In the genomic region with DNA sequence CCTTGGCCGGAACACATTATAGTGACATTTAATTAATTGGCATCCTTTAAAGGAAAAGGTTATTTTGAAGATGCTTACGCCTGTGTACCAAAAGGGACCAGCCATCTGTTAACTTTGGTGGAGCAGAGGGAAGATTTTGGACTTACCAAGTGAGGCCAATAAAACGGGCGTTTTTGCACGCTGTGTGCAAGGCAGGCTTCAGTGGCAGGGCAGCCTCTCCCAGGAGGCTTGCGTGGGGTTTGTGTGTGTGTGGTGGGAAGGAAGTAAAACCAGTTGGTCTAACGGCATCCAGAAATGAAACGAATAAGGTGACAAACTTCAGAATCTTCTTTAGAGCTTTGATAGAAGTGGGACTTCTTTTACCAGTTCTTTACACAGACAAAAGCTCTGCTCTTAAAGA, we compare ENCODE assay signal across 15 cellular contexts.
DNase-seq lines count a peak whose midpoint lies in the region; ATAC-seq and TF ChIP-seq lines count a peak whose summit lies in the region.
"Had no signal": no experiment of that assay in that cellular context is flagged by ENCODE, and none has a peak within 500 bp of the region (broad histone marks: within the 10 kb centered on the region; RNA-seq: fewer than 3 reads in every experiment).

No MANE protein-coding gene starts in this region.

- DNase-seq in DND-41 (peak; percentile 78), OCI-LY7 (ENCODE audit: low spot score) (peak; percentile 63), GM13977 (ENCODE audit: low spot score) (no peak), putamen (ENCODE audit: low spot score) (no peak)
- DNase-seq in CD8-positive, alpha-beta T cell: no peak
- no peak for DNase-seq in activated naive CD4-positive, alpha-beta T cell treated with Interleukin-2 at 50 U/mL for 16 hours
- DNase-seq: activated gamma-delta T cell; effector CD8-positive, alpha-beta T cell; NCI-H2171; stimulated activated CD4-positive, alpha-beta T cell treated with anti-CD3 and anti-CD28 coated beads, Interleukin-2, amount 100 ng/mL, for 48 hours; upper lobe of left lung had no signal

- peaks cover 3% of the 10 kb centered on the region; the same call in 1 of the 2 replicates for H3K79me2 ChIP-seq in DND-41 (ENCODE audit: insufficient read depth, low read length)
- no peaks in the 10 kb centered on the region for H3K79me2 ChIP-seq in OCI-LY7 (ENCODE audit: insufficient read depth, low read depth, low read length)

- intact Hi-C loops in OCI-LY7 (cut with micrococcal nuclease; ENCODE audit: unreplicated experiment): no loop called here
- intact Hi-C loops in CD8-positive, alpha-beta T cell (cut with DNase I, micrococcal nuclease): no loop called here

- peak overlapping the region; percentile 59 for H3K9ac ChIP-seq in DND-41 (ENCODE audit: low read depth, low read length)

- no peaks in the 10 kb centered on the region for H3K36me3 ChIP-seq in DND-41 (ENCODE audit: insufficient read depth, low read length)
- H3K36me3 ChIP-seq in OCI-LY7 (ENCODE audit: insufficient read depth, low read length): no peaks in the 10 kb centered on the region
- H3K36me3 ChIP-seq in CD8-positive, alpha-beta T cell (ENCODE audit: insufficient read depth, low read length): no peaks in the 10 kb centered on the region

- POLR2A ChIA-PET in OCI-LY7 (lab: Charles Lee): interaction anchor here (0.7 to 1.8 kb wide), 4 partner anchors 9 to 139 kb away, joined by 3 to 16 read pairs (median 4); no protein-coding TSS in a partner anchor
- POLR2A ChIA-PET in CD8-positive, alpha-beta T cell (lab: Charles Lee): no interaction called here

- peak overlapping the region; percentile 99 for H3K27ac ChIP-seq in DND-41 (ENCODE audit: low read length)
- peak overlapping the region; percentile 58 for H3K27ac ChIP-seq in OCI-LY7 (ENCODE audit: low read depth, low read length, poor library complexity, severe bottlenecking)
- H3K27ac ChIP-seq in CD8-positive, alpha-beta T cell (ENCODE audit: low read depth, low read length): no peak overlapping the region
- H3K27ac ChIP-seq: C4-2B had no signal

- in situ Hi-C loops in GM13977 (cut with MboI; ENCODE audit: low pct_unique_long_range_greater_than_20kb, low sequenced_read_pairs, unreplicated experiment): no loop called here

- no peaks in the 10 kb centered on the region for H3K9me3 ChIP-seq in DND-41 (ENCODE audit: insufficient read depth, low read length, severe bottlenecking)
- H3K9me3 ChIP-seq in OCI-LY7 (ENCODE audit: low read length): no peaks in the 10 kb centered on the region
- no peaks in the 10 kb centered on the region for H3K9me3 ChIP-seq in CD8-positive, alpha-beta T cell (ENCODE audit: low read length)
- H3K9me3 ChIP-seq: upper lobe of left lung had no signal

- H3K4me3 ChIP-seq in DND-41 (ENCODE audit: low read depth in 1 of 2, low read length in 2 of 2): peak overlapping the region in 1 of 2 experiments; percentile 37; a peak in 2 of 4 replicates
- H3K4me3 ChIP-seq in OCI-LY7 (ENCODE audit: low read depth, low read length, poor library complexity, severe bottlenecking): no peak overlapping the region
- no peak overlapping the region for H3K4me3 ChIP-seq in CD8-positive, alpha-beta T cell (ENCODE audit: low read depth, low read length)
- H3K4me3 ChIP-seq: upper lobe of left lung had no signal

- H3K27me3 ChIP-seq in DND-41 (ENCODE audit: insufficient read depth, low read length, poor library complexity): no peaks in the 10 kb centered on the region
- no peaks in the 10 kb centered on the region for H3K27me3 ChIP-seq in CD8-positive, alpha-beta T cell (ENCODE audit: insufficient read depth, low read length)
- H3K27me3 ChIP-seq: upper lobe of left lung had no signal

- peak overlapping the region; percentile 48 for H2AFZ ChIP-seq in DND-41 (ENCODE audit: low read depth, low read length)
- H2AFZ ChIP-seq in OCI-LY7 (ENCODE audit: low read length): peak overlapping the region; percentile 52

- H3K27ac Mint-ChIP-seq in CD8-positive, alpha-beta T cell: no peak overlapping the region

- ATAC-seq in DND-41 (ENCODE audit: insufficient read depth, low read depth): peak; percentile 80
- peak; percentile 63 for ATAC-seq in GM19351 (IDR thresholded peaks at IDR 0.05; ENCODE audit: unreplicated experiment)
- ATAC-seq in HG03066 (IDR thresholded peaks at IDR 0.05; ENCODE audit: low read depth, unreplicated experiment): peak; percentile 54
- ATAC-seq in CD8-positive, alpha-beta T cell: no peak

- H3K9me3 Mint-ChIP-seq in CD8-positive, alpha-beta T cell: no peaks in the 10 kb centered on the region
- H3K9me3 Mint-ChIP-seq: nephron had no signal

- H3K4me1 Mint-ChIP-seq in CD8-positive, alpha-beta T cell (ENCODE audit: low read depth): peaks cover 13% of the 10 kb centered on the region

- H3K36me3 Mint-ChIP-seq in CD8-positive, alpha-beta T cell: peaks cover 11% of the 10 kb centered on the region

- no peaks in the 10 kb centered on the region for H4K20me1 ChIP-seq in DND-41 (ENCODE audit: insufficient read depth, low read length)
- H4K20me1 ChIP-seq in OCI-LY7 (ENCODE audit: insufficient read depth, low read length): no peaks in the 10 kb centered on the region

- TF ChIP-seq CTCF in DND-41 (IDR thresholded peaks at IDR 0.05; ENCODE audit: borderline replicate concordance, extremely low read depth, low read length, poor library complexity, severe bottlenecking): no peak
- TF ChIP-seq CTCF in OCI-LY7 (conservative IDR thresholded peaks at IDR 0.05; ENCODE audit: low read length): no peak
- no peak for TF ChIP-seq CTCF in GM13977 (IDR thresholded peaks at IDR 0.05; ENCODE audit: extremely low read depth, insufficient read depth, missing control alignments)
- TF ChIP-seq CTCF in CD8-positive, alpha-beta T cell (IDR thresholded peaks at IDR 0.05): no peak

- H3K27me3 Mint-ChIP-seq in CD8-positive, alpha-beta T cell (ENCODE audit: low read depth): no peaks in the 10 kb centered on the region

- H3K4me2 ChIP-seq in DND-41 (ENCODE audit: insufficient read depth, low read length) (peak overlapping the region; percentile 58), OCI-LY7 (ENCODE audit: low read length) (peak overlapping the region; percentile 53)

- no TSS peak for BruUV-seq in OCI-LY7 (replicated peaks; lab: Mats Ljungman, UMichigan)

- H3K9me2 ChIP-seq in OCI-LY7 (ENCODE audit: insufficient read depth, low read length): no peaks in the 10 kb centered on the region

- H3K4me1 ChIP-seq in DND-41 (ENCODE audit: insufficient read depth, low read length) (peaks cover 73% of the 10 kb centered on the region), OCI-LY7 (ENCODE audit: insufficient read depth, low read length, poor library complexity, severe bottlenecking) (peaks cover 45% of the 10 kb centered on the region)
- peaks cover 6% of the 10 kb centered on the region for H3K4me1 ChIP-seq in CD8-positive, alpha-beta T cell (ENCODE audit: insufficient read depth, low read length)

- no peak overlapping the region for H3K4me3 Mint-ChIP-seq in CD8-positive, alpha-beta T cell
- H3K4me3 Mint-ChIP-seq: nephron had no signal

- CTCF ChIA-PET in OCI-LY7 (lab: Charles Lee; ENCODE audit: unreplicated experiment): interaction anchor here (1.2 to 1.4 kb wide), 2 partner anchors 9 to 10 kb away, joined by 4 read pairs; no protein-coding TSS in a partner anchor
- CTCF ChIA-PET in CD8-positive, alpha-beta T cell (lab: Charles Lee): no interaction called here

Comparison
In these comparisons a context has a peak if more than half of its experiments do, and no peak if none do; other contexts are left out.
1. DNase-seq: peak in DND-41 (single experiment) and OCI-LY7 (single experiment); none in GM13977 (single experiment), CD8-positive, alpha-beta T cell (0 of 7), putamen (single experiment) and activated naive CD4-positive, alpha-beta T cell treated with Interleukin-2 at 50 U/mL for 16 hours (single experiment).